16 cellular contexts compared by ENCODE assay signal in the genomic region with DNA sequence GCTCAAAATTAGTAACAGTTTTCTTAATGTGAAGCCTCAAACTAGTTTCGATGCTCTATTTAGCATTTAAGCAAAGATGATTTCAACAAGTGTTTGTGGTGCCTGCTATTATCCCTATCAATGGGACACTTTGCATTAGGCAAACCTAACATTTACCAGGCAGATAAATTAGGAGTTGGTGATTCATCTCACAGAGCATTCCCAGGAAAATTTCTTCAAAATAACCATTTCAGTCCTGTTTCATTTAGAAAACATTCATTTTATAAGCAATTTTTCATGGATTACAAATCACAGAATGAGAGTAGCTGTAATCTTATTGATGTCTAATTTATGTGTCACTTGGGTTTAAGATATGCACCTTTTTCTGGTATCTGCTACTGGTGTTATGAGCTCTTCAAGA.
"Had no signal": no experiment of that assay in that cellular context is flagged by ENCODE, and none has a peak within 500 bp of the region (broad histone marks: within the 10 kb centered on the region; RNA-seq: fewer than 3 reads in every experiment).

No MANE protein-coding gene starts in this region.

- H3K36me3 Mint-ChIP-seq: WTC11 had no signal

- ATAC-seq: stimulated activated naive CD8-positive, alpha-beta T cell treated with anti-CD3 and anti-CD28 coated beads, Interleukin-15, amount 100 ng/mL, for 72 hours; WTC11 had no signal

- H3K27ac ChIP-seq: colonic mucosa had no signal

- H3K27me3 ChIP-seq: colonic mucosa, thyroid gland had no signal

- H3K4me1 ChIP-seq: colonic mucosa had no signal

- DNase-seq: activated CD4-positive, alpha-beta memory T cell treated with anti-CD3 and anti-CD28 coated beads, Interleukin-2, amount 10 ng/mL, durations not matched to agents 7 days and 5 days; activated CD4-positive, alpha-beta T cell treated with anti-CD3 and anti-CD28 coated beads for 4 hours; activated effector memory CD4-positive, alpha-beta T cell treated with Interleukin-2 at 50 U/mL for 16 hours; activated naive CD4-positive, alpha-beta T cell treated with anti-CD3 and anti-CD28 coated beads, Interleukin-2, amount 50 U/mL, for 16 hours; activated T-cell treated with anti-CD3 and anti-CD28 coated beads, Interleukin-2, amount 50 U/mL, for 4 hours; colonic mucosa; effector CD4-positive, alpha-beta T cell; head of caudate nucleus; mesendoderm; occipital lobe; stimulated activated CD4-positive, alpha-beta T cell treated with anti-CD3 and anti-CD28 coated beads, Interleukin-1b, Interleukin-23, amount 100 ng/mL, for 48 hours; stimulated activated naive CD8-positive, alpha-beta T cell treated with anti-CD3 and anti-CD28 coated beads, Interleukin-15, amount 100 ng/mL, for 72 hours; T-helper 17 cell; thyroid gland had no signal

- H3K4me3 Mint-ChIP-seq: activated CD4-positive, alpha-beta memory T cell treated with anti-CD3 and anti-CD28 coated beads, Interleukin-2, amount 10 ng/mL, durations not matched to agents 7 days and 5 days; activated T-cell treated with anti-CD3 and anti-CD28 coated beads, Interleukin-2, amount 50 U/mL, for 4 hours; nephron; stimulated activated naive CD8-positive, alpha-beta T cell treated with anti-CD3 and anti-CD28 coated beads, Interleukin-15, amount 100 ng/mL, for 72 hours; T-helper 17 cell; WTC11 had no signal

- H3K27me3 Mint-ChIP-seq: activated CD4-positive, alpha-beta memory T cell treated with anti-CD3 and anti-CD28 coated beads, Interleukin-2, amount 10 ng/mL, durations not matched to agents 7 days and 5 days; stimulated activated naive CD8-positive, alpha-beta T cell treated with anti-CD3 and anti-CD28 coated beads, Interleukin-15, amount 100 ng/mL, for 72 hours; T-helper 17 cell had no signal

- H3K27ac Mint-ChIP-seq: activated CD4-positive, alpha-beta memory T cell treated with anti-CD3 and anti-CD28 coated beads, Interleukin-2, amount 10 ng/mL, durations not matched to agents 7 days and 5 days; stimulated activated naive CD8-positive, alpha-beta T cell treated with anti-CD3 and anti-CD28 coated beads, Interleukin-15, amount 100 ng/mL, for 72 hours; WTC11 had no signal

- H3K9me3 ChIP-seq: colonic mucosa, thyroid gland had no signal

- H3K36me3 ChIP-seq: colonic mucosa, thyroid gland had no signal

- H3K4me1 Mint-ChIP-seq: activated CD4-positive, alpha-beta memory T cell treated with anti-CD3 and anti-CD28 coated beads, Interleukin-2, amount 10 ng/mL, durations not matched to agents 7 days and 5 days; stimulated activated naive CD8-positive, alpha-beta T cell treated with anti-CD3 and anti-CD28 coated beads, Interleukin-15, amount 100 ng/mL, for 72 hours had no signal

- H3K9me3 Mint-ChIP-seq: activated CD4-positive, alpha-beta memory T cell treated with anti-CD3 and anti-CD28 coated beads, Interleukin-2, amount 10 ng/mL, durations not matched to agents 7 days and 5 days; activated T-cell treated with anti-CD3 and anti-CD28 coated beads, Interleukin-2, amount 50 U/mL, for 4 hours; nephron; stimulated activated naive CD8-positive, alpha-beta T cell treated with anti-CD3 and anti-CD28 coated beads, Interleukin-15, amount 100 ng/mL, for 72 hours; WTC11 had no signal

- H3K4me3 ChIP-seq: colonic mucosa, thyroid gland had no signal
